8 cellular contexts compared by ENCODE assay signal in genomic region chr5:87267574-87268125, GRCh38. TPM values are rescaled to one million over a fixed set of nuclear protein-coding genes. Genes with fewer than 3 reads are reported as not detected.
DNase-seq lines count a peak whose midpoint lies in the region; ATAC-seq and TF ChIP-seq lines count a peak whose summit lies in the region.

TSS of gene RASA1 (plus strand) at chr5:87267883. CDS start at chr5:87268452, 569 bp downstream.

- no peaks in the 10 kb centered on the region for H3K36me3 ChIP-seq in fibroblast of lung (ENCODE audit: control insufficient read depth, insufficient read depth, low read length)
- peaks cover 0 to 13% (median 0%) of the 10 kb centered on the region in 3 experiments for H3K36me3 ChIP-seq in naive thymus-derived CD4-positive, alpha-beta T cell (ENCODE audit: control insufficient read depth in 2 of 3, insufficient read depth in 3 of 3, low read length in 3 of 3)

- H3K4me1 Mint-ChIP-seq in naive thymus-derived CD4-positive, alpha-beta T cell = peaks cover 11 to 47% (median 35%) of the 10 kb centered on the region in 7 donors
- H3K4me1 Mint-ChIP-seq in stimulated activated memory B cell treated with anti-CD40 and anti-IgM and Interleukin-4, amounts not matched to agents 10 μg/mL and 1 μg/mL and 100 μg/mL, for 72 hours = peaks cover 33% of the 10 kb centered on the region

- no peaks in the 10 kb centered on the region for H3K9me3 ChIP-seq in fibroblast of lung (ENCODE audit: control insufficient read depth, insufficient read depth, low read depth, low read length)
- H3K9me3 ChIP-seq in naive thymus-derived CD4-positive, alpha-beta T cell (ENCODE audit: control insufficient read depth in 2 of 3, low read length in 3 of 3) = no peaks in the 10 kb centered on the region

- peaks cover 0 to 7% (median 0%) of the 10 kb centered on the region in 5 donors for H3K27me3 Mint-ChIP-seq in naive thymus-derived CD4-positive, alpha-beta T cell
- no peaks in the 10 kb centered on the region for H3K27me3 Mint-ChIP-seq in stimulated activated memory B cell treated with anti-CD40 and anti-IgM and Interleukin-4, amounts not matched to agents 10 μg/mL and 1 μg/mL and 100 μg/mL, for 72 hours

- H3K36me3 Mint-ChIP-seq in naive thymus-derived CD4-positive, alpha-beta T cell = peaks cover 0 to 5% (median 0%) of the 10 kb centered on the region in 5 donors
- no peaks in the 10 kb centered on the region for H3K36me3 Mint-ChIP-seq in stimulated activated memory B cell treated with anti-CD40 and anti-IgM and Interleukin-4, amounts not matched to agents 10 μg/mL and 1 μg/mL and 100 μg/mL, for 72 hours

- intact Hi-C loops in naive thymus-derived CD4-positive, alpha-beta T cell (cut with micrococcal nuclease) = loop anchor here (1.0 to 5.0 kb wide), 11 partner anchors 15 to 651 kb away; partner anchors contain the start of genes CCNH (in 2 of the 2) and COX7C (in 2 of the 2)

- peak; percentile 75 for ATAC-seq in naive thymus-derived CD4-positive, alpha-beta T cell
- ATAC-seq in stimulated activated memory B cell treated with anti-CD40 and anti-IgM and Interleukin-4, amounts not matched to agents 10 μg/mL and 1 μg/mL and 100 μg/mL, for 72 hours = peak; percentile 85

- H3K27ac Mint-ChIP-seq in naive thymus-derived CD4-positive, alpha-beta T cell = peak within 1 kb of the TSS; percentile 84 to 96 (median 91)
- peak within 1 kb of the TSS; percentile 92 for H3K27ac Mint-ChIP-seq in stimulated activated memory B cell treated with anti-CD40 and anti-IgM and Interleukin-4, amounts not matched to agents 10 μg/mL and 1 μg/mL and 100 μg/mL, for 72 hours

- H3K4me3 ChIP-seq in LNCaP clone FGC (ENCODE audit: low read depth, low read length) (peak within 1 kb of the TSS; percentile 91), fibroblast of lung (replicated peaks in 1 of 4; ENCODE audit: control extremely low read depth in 1 of 4, insufficient read depth in 1 of 4, low read depth in 3 of 4, low read length in 4 of 4) (peak within 1 kb of the TSS; percentile 58 to 85 (median 74))
- H3K4me3 ChIP-seq in naive thymus-derived CD4-positive, alpha-beta T cell (ENCODE audit: low read length) = peak within 1 kb of the TSS; percentile 95

- H3K79me2 ChIP-seq in fibroblast of lung (ENCODE audit: control insufficient read depth, insufficient read depth, low read length) = peaks cover 48% of the 10 kb centered on the region

- DNase-seq in EL (peak; percentile 96), H4 (ENCODE audit: low spot score) (peak; percentile 90), LNCaP clone FGC (ENCODE audit: low read depth) (peak; percentile 79), RPMI8226 (peak; percentile 95), fibroblast of lung (ENCODE audit: low read depth in 2 of 2) (peak; percentile 88 to 92)
- DNase-seq in activated T-helper 1 cell treated with anti-CD3 and anti-CD28 coated beads, Interleukin-2, amount 50 U/mL, for 16 hours (ENCODE audit: low read depth in 1 of 2, low spot score in 1 of 2) = peak; percentile 57 to 73
- peak in 3 of 9 donors; percentile 51 to 90 (median 76) for DNase-seq in naive thymus-derived CD4-positive, alpha-beta T cell

- CTCF ChIA-PET in naive thymus-derived CD4-positive, alpha-beta T cell (lab: Charles Lee) = interaction anchor here (1.1 kb wide), 1 partner anchor 146 kb away, joined by 7 read pairs; no protein-coding TSS in a partner anchor

- H3K27ac ChIP-seq in fibroblast of lung (ENCODE audit: insufficient read depth, low read length) = peak within 1 kb of the TSS; percentile 80
- peak within 1 kb of the TSS; percentile 81 for H3K27ac ChIP-seq in naive thymus-derived CD4-positive, alpha-beta T cell (ENCODE audit: low read depth, low read length)

- peaks cover 0 to 4% (median 0%) of the 10 kb centered on the region in 11 donors for H3K9me3 Mint-ChIP-seq in naive thymus-derived CD4-positive, alpha-beta T cell
- H3K9me3 Mint-ChIP-seq in stimulated activated memory B cell treated with anti-CD40 and anti-IgM and Interleukin-4, amounts not matched to agents 10 μg/mL and 1 μg/mL and 100 μg/mL, for 72 hours = no peaks in the 10 kb centered on the region

- TF ChIP-seq CTCF in LNCaP clone FGC (IDR thresholded peaks at IDR 0.05; ENCODE audit: control insufficient read depth, extremely low read depth, insufficient read depth) (no peak), fibroblast of lung (conservative IDR thresholded peaks at IDR 0.05 in 1 of 2, IDR thresholded peaks at IDR 0.05 in 1 of 2; ENCODE audit: low read depth in 1 of 2, low read length in 2 of 2) (no peak)

- peak within 1 kb of the TSS; percentile 86 to 100 (median 98) for H3K4me3 Mint-ChIP-seq in naive thymus-derived CD4-positive, alpha-beta T cell
- H3K4me3 Mint-ChIP-seq in stimulated activated memory B cell treated with anti-CD40 and anti-IgM and Interleukin-4, amounts not matched to agents 10 μg/mL and 1 μg/mL and 100 μg/mL, for 72 hours = peak within 1 kb of the TSS; percentile 99

- no peaks in the 10 kb centered on the region for H3K4me1 ChIP-seq in fibroblast of lung (ENCODE audit: control insufficient read depth, extremely low read depth, insufficient read depth, low read length)
- peaks cover 13 to 14% of the 10 kb centered on the region in 2 donors for H3K4me1 ChIP-seq in naive thymus-derived CD4-positive, alpha-beta T cell (ENCODE audit: control insufficient read depth in 2 of 2, insufficient read depth in 2 of 2, low read length in 2 of 2)

- peak within 1 kb of the TSS; percentile 86 for H3K9ac ChIP-seq in fibroblast of lung (ENCODE audit: insufficient read depth, low read length)

- H2AFZ ChIP-seq in fibroblast of lung (ENCODE audit: low read length) = peak within 1 kb of the TSS; percentile 96

- no peaks in the 10 kb centered on the region for H3K27me3 ChIP-seq in fibroblast of lung (ENCODE audit: control insufficient read depth, insufficient read depth, low read length)
- no peaks in the 10 kb centered on the region for H3K27me3 ChIP-seq in naive thymus-derived CD4-positive, alpha-beta T cell (ENCODE audit: control insufficient read depth in 2 of 2, insufficient read depth in 2 of 2, low read length in 2 of 2)

- H4K20me1 ChIP-seq in fibroblast of lung (ENCODE audit: control insufficient read depth, extremely low read depth, insufficient read depth, low read length) = no peaks in the 10 kb centered on the region

- H3K4me2 ChIP-seq in fibroblast of lung (ENCODE audit: extremely low read depth, insufficient read depth, low read length) = peak within 1 kb of the TSS; percentile 94

- POLR2A ChIA-PET in naive thymus-derived CD4-positive, alpha-beta T cell (lab: Charles Lee) = interaction anchor here (0.7 to 3.4 kb wide), 6 partner anchors 16 to 145 kb away, joined by 3 to 18 read pairs (median 5); partner anchors contain the start of gene CCNH

RNA-seq across cellular contexts. Expression of gene RASA1, which starts in this region (rescaled TPM):
- 20.7 and 26.1 TPM in 2 replicates for total RNA-seq in H4 (2014; rRNA removed; shearing (Covaris generic))
- 42.1 and 66.6 TPM in 2 replicates for total RNA-seq in fibroblast of lung
- polyA plus RNA-seq in fibroblast of lung = 45.8 and 64.0 TPM in 2 replicates
- polyA plus RNA-seq in fibroblast of lung (2012) = 27.7 and 41.9 TPM in 2 replicates
- polyA minus RNA-seq in fibroblast of lung (ENCODE audit: low replicate concordance) = 6.5 and 15.6 TPM in 2 replicates
- 10 to 100 TPM; 20.9 to 30.7 (median 27.5) TPM for total RNA-seq in naive thymus-derived CD4-positive, alpha-beta T cell
- polyA plus RNA-seq in naive thymus-derived CD4-positive, alpha-beta T cell = 1 to 10 TPM; 5.9 to 6.6 TPM
